24 cellular contexts compared by ENCODE assay signal in the genomic region with DNA sequence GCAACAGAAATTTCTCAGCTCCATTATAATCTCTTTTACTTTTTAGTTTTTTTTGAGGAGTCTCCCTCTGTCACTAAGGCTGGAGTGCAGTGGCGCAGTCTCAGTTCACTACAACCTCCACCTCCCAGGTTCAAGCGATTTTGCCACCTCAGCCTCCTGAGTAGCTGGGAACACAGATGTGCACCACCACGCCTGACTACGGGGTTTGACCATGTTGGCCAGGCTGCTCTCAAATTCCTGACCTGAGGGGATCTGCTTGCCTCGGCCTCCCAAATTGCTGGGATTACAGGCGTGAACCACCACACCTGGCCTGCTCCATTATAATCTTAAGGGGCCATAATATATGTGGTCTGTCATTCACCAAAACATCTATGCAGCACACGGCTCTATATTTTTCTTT. TPM values are rescaled to one million over a fixed set of nuclear protein-coding genes. Genes with fewer than 3 reads are reported as not detected.
A peak's percentile ranks its signal among the peaks of the same experiment; 100 is the strongest.
DNase-seq lines count a peak whose midpoint lies in the region; ATAC-seq, FAIRE-seq and TF ChIP-seq lines count a peak whose summit lies in the region.
"Had no signal": no experiment of that assay in that cellular context is flagged by ENCODE, and none has a peak within 500 bp of the region (broad histone marks: within the 10 kb centered on the region; RNA-seq: fewer than 3 reads in every experiment).

No MANE protein-coding gene starts in this region.

- no peaks in the 10 kb centered on the region for H3K9me3 ChIP-seq in neutrophil
- H3K9me3 ChIP-seq: tibial artery had no signal

- peak overlapping the region; percentile 7 for H3K27ac ChIP-seq in neutrophil
- H3K27ac ChIP-seq: tibial artery had no signal

- CTCF ChIA-PET in WTC11 (lab: Charles Lee) = interaction anchor here (0.7 kb wide), 1 partner anchor 152 kb away, joined by 3 read pairs; no protein-coding TSS in a partner anchor

- H3K27ac Mint-ChIP-seq in activated T-cell treated with anti-CD3 and anti-CD28 coated beads, Interleukin-2, amount 50 U/mL, for 24 hours = peak overlapping the region; percentile 71
- H3K27ac Mint-ChIP-seq in WTC11 = peak overlapping the region; percentile 74; the same call in 1 of the 2 replicates
- H3K27ac Mint-ChIP-seq: activated CD4-positive, alpha-beta memory T cell treated with anti-CD3 and anti-CD28 coated beads, Interleukin-2, amount 10 ng/mL, durations not matched to agents 7 days and 5 days had no signal

- no peak overlapping the region for H3K4me3 ChIP-seq in neutrophil (ENCODE audit: low read depth in 1 of 2, low read length in 1 of 2)
- H3K4me3 ChIP-seq: skin epidermis, tibial artery had no signal

- no peak overlapping the region for H3K4me3 Mint-ChIP-seq in activated T-cell treated with anti-CD3 and anti-CD28 coated beads, Interleukin-2, amount 50 U/mL, for 24 hours
- H3K4me3 Mint-ChIP-seq in activated T-cell treated with anti-CD3 and anti-CD28 coated beads, Interleukin-2, amount 50 U/mL, for 4 hours = no peak overlapping the region
- H3K4me3 Mint-ChIP-seq in WTC11 = no peak overlapping the region; the same call in 1 of the 2 replicates
- H3K4me3 Mint-ChIP-seq: activated CD4-positive, alpha-beta memory T cell treated with anti-CD3 and anti-CD28 coated beads, Interleukin-2, amount 10 ng/mL, durations not matched to agents 7 days and 5 days; stimulated activated naive CD8-positive, alpha-beta T cell treated with anti-CD3 and anti-CD28 coated beads, Interleukin-15, amount 100 ng/mL, for 72 hours had no signal

- H3K4me1 ChIP-seq in neutrophil (ENCODE audit: control insufficient read depth in 1 of 2, insufficient read depth in 1 of 2, low read depth in 1 of 2, low read length in 1 of 2) = peaks cover 24 to 30% of the 10 kb centered on the region in 2 experiments

- H3K4me1 Mint-ChIP-seq in activated T-cell treated with anti-CD3 and anti-CD28 coated beads, Interleukin-2, amount 50 U/mL, for 24 hours (ENCODE audit: low read depth) = peaks cover 78% of the 10 kb centered on the region
- peaks cover 65% of the 10 kb centered on the region for H3K4me1 Mint-ChIP-seq in activated T-cell treated with anti-CD3 and anti-CD28 coated beads, Interleukin-2, amount 50 U/mL, for 4 hours (ENCODE audit: low read depth)
- H3K4me1 Mint-ChIP-seq in WTC11 = peaks cover 67% of the 10 kb centered on the region

- H3K36me3 ChIP-seq in neutrophil = peaks cover 34% of the 10 kb centered on the region

- no peaks in the 10 kb centered on the region for H3K27me3 Mint-ChIP-seq in activated T-cell treated with anti-CD3 and anti-CD28 coated beads, Interleukin-2, amount 50 U/mL, for 24 hours
- no peaks in the 10 kb centered on the region for H3K27me3 Mint-ChIP-seq in activated T-cell treated with anti-CD3 and anti-CD28 coated beads, Interleukin-2, amount 50 U/mL, for 4 hours (ENCODE audit: low read depth)
- H3K27me3 Mint-ChIP-seq in WTC11 (ENCODE audit: low read depth) = no peaks in the 10 kb centered on the region
- H3K27me3 Mint-ChIP-seq: activated CD4-positive, alpha-beta memory T cell treated with anti-CD3 and anti-CD28 coated beads, Interleukin-2, amount 10 ng/mL, durations not matched to agents 7 days and 5 days; stimulated activated naive CD8-positive, alpha-beta T cell treated with anti-CD3 and anti-CD28 coated beads, Interleukin-15, amount 100 ng/mL, for 72 hours; T-cell had no signal

- no peak for TF ChIP-seq CTCF in WTC11 (IDR thresholded peaks at IDR 0.05)
- TF ChIP-seq CTCF in neutrophil (IDR thresholded peaks at IDR 0.05) = no peak
- no peak for TF ChIP-seq CTCF in omental fat pad (IDR thresholded peaks at IDR 0.05)

- no peak for FAIRE-seq in GM12892 (lab: Jason Lieb, UNC)
- FAIRE-seq: A204.1, RCC 7860 had no signal

- TF ChIP-seq POLR2A in GM12892 (IDR thresholded peaks at IDR 0.05; ENCODE audit: low read depth, low read length) = peak; percentile 69; the same call in 1 of the 2 replicates

- POLR2A ChIA-PET in WTC11 (lab: Charles Lee) = interaction anchor here (0.6 to 2.5 kb wide), 2 partner anchors 9 to 14 kb away, joined by 7 read pairs; no protein-coding TSS in a partner anchor

- H3K27me3 ChIP-seq in neutrophil = no peaks in the 10 kb centered on the region
- H3K27me3 ChIP-seq: tibial artery had no signal

- no peaks in the 10 kb centered on the region for H3K9me3 Mint-ChIP-seq in activated T-cell treated with anti-CD3 and anti-CD28 coated beads, Interleukin-2, amount 50 U/mL, for 24 hours
- H3K9me3 Mint-ChIP-seq in activated T-cell treated with anti-CD3 and anti-CD28 coated beads, Interleukin-2, amount 50 U/mL, for 4 hours = no peaks in the 10 kb centered on the region
- no peaks in the 10 kb centered on the region for H3K9me3 Mint-ChIP-seq in WTC11
- H3K9me3 Mint-ChIP-seq: activated CD4-positive, alpha-beta memory T cell treated with anti-CD3 and anti-CD28 coated beads, Interleukin-2, amount 10 ng/mL, durations not matched to agents 7 days and 5 days; stimulated activated naive CD8-positive, alpha-beta T cell treated with anti-CD3 and anti-CD28 coated beads, Interleukin-15, amount 100 ng/mL, for 72 hours; T-cell had no signal

- DNase-seq in activated T-cell treated with anti-CD3 and anti-CD28 coated beads, Interleukin-2, amount 50 U/mL, for 24 hours = no peak
- no peak for DNase-seq in activated T-cell treated with anti-CD3 and anti-CD28 coated beads, Interleukin-2, amount 50 U/mL, for 4 hours
- no peak for DNase-seq in GM12892 (ENCODE audit: insufficient read length)
- DNase-seq in WTC11 (ENCODE audit: low spot score) = no peak
- no peak for DNase-seq in NCI-H1105 treated with DMSO at 0.1 percent for 48 hours (lab: John Stamatoyannopoulos, UW)
- DNase-seq in activated CD8-positive, alpha-beta memory T cell treated with anti-CD3 and anti-CD28 coated beads, Interleukin-2, amount 50 U/mL, for 4 hours = no peak
- DNase-seq in omental fat pad (ENCODE audit: low spot score) = no peak
- DNase-seq: activated CD4-positive, alpha-beta memory T cell treated with anti-CD3 and anti-CD28 coated beads, Interleukin-2, amount 10 ng/mL, durations not matched to agents 7 days and 5 days; activated T-cell treated with anti-CD3 and anti-CD28 coated beads for 4 hours; amniotic stem cell; effector CD4-positive, alpha-beta T cell; GF-D8; MM.1S; NCI-H1417 treated with DMSO at 0.1 percent for 48 hours; NCI-H2081; NCI-H2227 treated with DMSO at 0.1 percent for 48 hours; stimulated activated naive CD8-positive, alpha-beta T cell treated with anti-CD3 and anti-CD28 coated beads, Interleukin-15, amount 100 ng/mL, for 72 hours; T-cell; tibial artery had no signal

- H3K36me3 Mint-ChIP-seq in activated T-cell treated with anti-CD3 and anti-CD28 coated beads, Interleukin-2, amount 50 U/mL, for 24 hours (ENCODE audit: low read depth) = peaks cover 97% of the 10 kb centered on the region
- H3K36me3 Mint-ChIP-seq in activated T-cell treated with anti-CD3 and anti-CD28 coated beads, Interleukin-2, amount 50 U/mL, for 4 hours (ENCODE audit: insufficient read depth) = peaks cover 49% of the 10 kb centered on the region
- H3K36me3 Mint-ChIP-seq in WTC11 = peaks cover 74% of the 10 kb centered on the region

- ATAC-seq in activated T-cell treated with anti-CD3 and anti-CD28 coated beads, Interleukin-2, amount 50 U/mL, for 4 hours = no peak
- no peak for ATAC-seq in WTC11
- ATAC-seq in omental fat pad (ENCODE audit: low FRiP score) = no peak
- ATAC-seq: stimulated activated naive CD8-positive, alpha-beta T cell treated with anti-CD3 and anti-CD28 coated beads, Interleukin-15, amount 100 ng/mL, for 72 hours had no signal

TF ChIP-seq in WTC11, 78 proteins besides CTCF, POLR2A, EP300 and RAD21 (continues in another document):
- TF ChIP-seq, protein P1, sequence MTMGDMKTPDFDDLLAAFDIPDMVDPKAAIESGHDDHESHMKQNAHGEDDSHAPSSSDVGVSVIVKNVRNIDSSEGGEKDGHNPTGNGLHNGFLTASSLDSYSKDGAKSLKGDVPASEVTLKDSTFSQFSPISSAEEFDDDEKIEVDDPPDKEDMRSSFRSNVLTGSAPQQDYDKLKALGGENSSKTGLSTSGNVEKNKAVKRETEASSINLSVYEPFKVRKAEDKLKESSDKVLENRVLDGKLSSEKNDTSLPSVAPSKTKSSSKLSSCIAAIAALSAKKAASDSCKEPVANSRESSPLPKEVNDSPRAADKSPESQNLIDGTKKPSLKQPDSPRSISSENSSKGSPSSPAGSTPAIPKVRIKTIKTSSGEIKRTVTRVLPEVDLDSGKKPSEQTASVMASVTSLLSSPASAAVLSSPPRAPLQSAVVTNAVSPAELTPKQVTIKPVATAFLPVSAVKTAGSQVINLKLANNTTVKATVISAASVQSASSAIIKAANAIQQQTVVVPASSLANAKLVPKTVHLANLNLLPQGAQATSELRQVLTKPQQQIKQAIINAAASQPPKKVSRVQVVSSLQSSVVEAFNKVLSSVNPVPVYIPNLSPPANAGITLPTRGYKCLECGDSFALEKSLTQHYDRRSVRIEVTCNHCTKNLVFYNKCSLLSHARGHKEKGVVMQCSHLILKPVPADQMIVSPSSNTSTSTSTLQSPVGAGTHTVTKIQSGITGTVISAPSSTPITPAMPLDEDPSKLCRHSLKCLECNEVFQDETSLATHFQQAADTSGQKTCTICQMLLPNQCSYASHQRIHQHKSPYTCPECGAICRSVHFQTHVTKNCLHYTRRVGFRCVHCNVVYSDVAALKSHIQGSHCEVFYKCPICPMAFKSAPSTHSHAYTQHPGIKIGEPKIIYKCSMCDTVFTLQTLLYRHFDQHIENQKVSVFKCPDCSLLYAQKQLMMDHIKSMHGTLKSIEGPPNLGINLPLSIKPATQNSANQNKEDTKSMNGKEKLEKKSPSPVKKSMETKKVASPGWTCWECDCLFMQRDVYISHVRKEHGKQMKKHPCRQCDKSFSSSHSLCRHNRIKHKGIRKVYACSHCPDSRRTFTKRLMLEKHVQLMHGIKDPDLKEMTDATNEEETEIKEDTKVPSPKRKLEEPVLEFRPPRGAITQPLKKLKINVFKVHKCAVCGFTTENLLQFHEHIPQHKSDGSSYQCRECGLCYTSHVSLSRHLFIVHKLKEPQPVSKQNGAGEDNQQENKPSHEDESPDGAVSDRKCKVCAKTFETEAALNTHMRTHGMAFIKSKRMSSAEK (CRISPR knock-in tag; IDR thresholded peaks at IDR 0.05; ENCODE audit: borderline replicate concordance) = no peak
- TF ChIP-seq ETV6 (CRISPR knock-in tag; IDR thresholded peaks at IDR 0.05) = no peak

RNA-seq across cellular contexts. Expression of a gene that starts 23.4 kb away (rescaled TPM):
- 1,000 to 10,000 TPM; 1,181 to 1,256 (median 1,185) TPM for total RNA-seq in activated T-cell treated with anti-CD3 and anti-CD28 coated beads, Interleukin-2, amount 50 U/mL, for 4 hours
- 674 TPM for polyA plus RNA-seq in GM12892 (2012; ENCODE audit: missing spikeins)
- 982 to 1,062 TPM (median 1,056 TPM) in 3 replicates for total RNA-seq in WTC11 (2021)
- 100 to 1,000 TPM; 361 to 619 (median 454) TPM for total RNA-seq in omental fat pad

RNA-seq across cellular contexts. Expression of a gene that starts 34.1 kb away (rescaled TPM):
- under 1 TPM in 2 of 3 donors, not detected in 1; 0.08 to 0.35 TPM for total RNA-seq in activated T-cell treated with anti-CD3 and anti-CD28 coated beads, Interleukin-2, amount 50 U/mL, for 4 hours
- polyA plus RNA-seq in GM12892 (2012; ENCODE audit: missing spikeins) = not detected
- total RNA-seq in WTC11 (2021) = 0.41 to 0.71 TPM (median 0.50 TPM) in 3 replicates
- total RNA-seq in omental fat pad = 1 to 10 TPM in 1 of 4 donors, under 1 TPM in 3; 0.19 to 1.2 (median 0.53) TPM
- total RNA-seq: activated CD4-positive, alpha-beta memory T cell treated with anti-CD3 and anti-CD28 coated beads, Interleukin-2, amount 10 ng/mL, durations not matched to agents 7 days and 5 days; glomerular endothelial cell had no signal
